ENCODE assay signal across 15 cellular contexts in genomic region chr1:1179983-1180861, GRCh38. TPM values are rescaled to one million over a fixed set of nuclear protein-coding genes. Genes with fewer than 3 reads are reported as not detected.
DNase-seq lines count a peak whose midpoint lies in the region; ATAC-seq and TF ChIP-seq lines count a peak whose summit lies in the region.
"Had no signal": no experiment of that assay in that cellular context is flagged by ENCODE, and none has a peak within 500 bp of the region (broad histone marks: within the 10 kb centered on the region; RNA-seq: fewer than 3 reads in every experiment).

No MANE protein-coding gene starts in this region.

- no peak for TF ChIP-seq POLR2A in lower leg skin (IDR thresholded peaks at IDR 0.05)

- CTCF ChIA-PET in activated B cell treated with CpG ODN at 0.5 μM for 24 hours (lab: Charles Lee) = no interaction called here

- H3K36me3 Mint-ChIP-seq in GM23338 (ENCODE audit: low read depth) = no peaks in the 10 kb centered on the region
- H3K36me3 Mint-ChIP-seq in activated B cell treated with CpG ODN at 0.5 μM for 24 hours (ENCODE audit: low read depth) = no peaks in the 10 kb centered on the region
- H3K36me3 Mint-ChIP-seq: activated CD8-positive, alpha-beta memory T cell treated with anti-CD3 and anti-CD28 coated beads, Interleukin-2, amount 10 ng/mL, durations not matched to agents 7 days and 5 days had no signal

- no peaks in the 10 kb centered on the region for H3F3A ChIP-seq in GM23338 (replicated peaks; ENCODE audit: low read depth)

- H3K4me3 ChIP-seq in GM23338 (no peak overlapping the region), mucosa of descending colon (no peak overlapping the region), lower leg skin (ENCODE audit: low read depth, poor library complexity, severe bottlenecking) (no peak overlapping the region)
- H3K4me3 ChIP-seq: ascending aorta had no signal

- H3K27ac ChIP-seq in GM23338 (ENCODE audit: low read depth) = no peak overlapping the region
- H3K27ac ChIP-seq: ascending aorta, VCaP had no signal

- no peaks in the 10 kb centered on the region for H3K9me3 ChIP-seq in mucosa of descending colon
- H3K9me3 ChIP-seq: ascending aorta had no signal

- TF ChIP-seq CTCF in GM23338 (conservative IDR thresholded peaks at IDR 0.05; ENCODE audit: low read depth in 2 of 2) (no peak), activated B cell treated with CpG ODN at 0.5 μM for 24 hours (IDR thresholded peaks at IDR 0.05) (no peak), mucosa of descending colon (IDR thresholded peaks at IDR 0.05) (no peak), lower leg skin (IDR thresholded peaks at IDR 0.05) (no peak)

- peaks cover 8% of the 10 kb centered on the region; the same call in 1 of the 2 replicates for H3K4me1 ChIP-seq in GM23338 (ENCODE audit: insufficient read depth)
- no peaks in the 10 kb centered on the region for H3K4me1 ChIP-seq in mucosa of descending colon (ENCODE audit: low read depth)
- H3K4me1 ChIP-seq: ascending aorta had no signal

- no peaks in the 10 kb centered on the region for H3K9me2 ChIP-seq in GM23338 (ENCODE audit: insufficient read depth)

- intact Hi-C loops in activated B cell treated with CpG ODN at 0.5 μM for 24 hours (cut with micrococcal nuclease) = no loop called here
- intact Hi-C loops in mucosa of descending colon (cut with DNase I, micrococcal nuclease) = no loop called here
- intact Hi-C loops in lower leg skin (cut with DNase I; ENCODE audit: low total_unique reads) = no loop called here

- H3K27ac Mint-ChIP-seq in GM23338 = no peak overlapping the region
- H3K27ac Mint-ChIP-seq in activated B cell treated with CpG ODN at 0.5 μM for 24 hours = no peak overlapping the region
- H3K27ac Mint-ChIP-seq: activated CD8-positive, alpha-beta memory T cell treated with anti-CD3 and anti-CD28 coated beads, Interleukin-2, amount 10 ng/mL, durations not matched to agents 7 days and 5 days had no signal

- H3K27me3 Mint-ChIP-seq in GM23338 (ENCODE audit: insufficient read depth, low read depth, poor library complexity) (peaks cover 8% of the 10 kb centered on the region), activated B cell treated with CpG ODN at 0.5 μM for 24 hours (peaks cover 25% of the 10 kb centered on the region)

- H3K4me3 Mint-ChIP-seq in GM23338 = no peak overlapping the region
- no peak overlapping the region for H3K4me3 Mint-ChIP-seq in activated B cell treated with CpG ODN at 0.5 μM for 24 hours
- H3K4me3 Mint-ChIP-seq: activated CD8-positive, alpha-beta memory T cell treated with anti-CD3 and anti-CD28 coated beads, Interleukin-2, amount 10 ng/mL, durations not matched to agents 7 days and 5 days; stimulated activated naive CD8-positive, alpha-beta T cell treated with anti-CD3 and anti-CD28 coated beads, Interleukin-15, Interleukin-2, amounts not matched to agents 100 ng/mL and 50 ng/mL, for 24 hours had no signal

- no peaks in the 10 kb centered on the region for H4K20me1 ChIP-seq in GM23338 (replicated peaks; ENCODE audit: insufficient read depth)

- H3K36me3 ChIP-seq in GM23338 (ENCODE audit: insufficient read depth) (no peaks in the 10 kb centered on the region), mucosa of descending colon (ENCODE audit: low read depth) (no peaks in the 10 kb centered on the region)
- H3K36me3 ChIP-seq: ascending aorta had no signal

- in situ Hi-C loops in KBM-7 (cut with MboI; ENCODE audit: low pct_unique_long_range_greater_than_20kb, low sequenced_read_pairs) = no loop called here

- POLR2A ChIA-PET in activated B cell treated with CpG ODN at 0.5 μM for 24 hours (lab: Charles Lee) = interaction anchor here (0.6 to 0.8 kb wide), 2 partner anchors 27 to 44 kb away, joined by 4 read pairs; no protein-coding TSS in a partner anchor

- H3K4me1 Mint-ChIP-seq in GM23338 (peaks cover 15% of the 10 kb centered on the region), activated B cell treated with CpG ODN at 0.5 μM for 24 hours (peaks cover 5% of the 10 kb centered on the region)
- H3K4me1 Mint-ChIP-seq: activated CD8-positive, alpha-beta memory T cell treated with anti-CD3 and anti-CD28 coated beads, Interleukin-2, amount 10 ng/mL, durations not matched to agents 7 days and 5 days had no signal

- WGBS in lower leg skin, 2 donors = 74 to 84% methylated on average over 25 to 30 of the region's 51 CpGs

- no peak overlapping the region for H2AFZ ChIP-seq in GM23338

- DNase-seq in GM23338 (ENCODE audit: low spot score) = peak; percentile 48
- DNase-seq in activated B cell treated with CpG ODN at 0.5 μM for 24 hours = peak; percentile 15
- peak in 2 of 3 donors; percentile 16 to 39 for DNase-seq in mucosa of descending colon
- no peak for DNase-seq in lower leg skin (ENCODE audit: low spot score in 2 of 2)
- DNase-seq in KBM-7 = no peak
- DNase-seq: activated CD8-positive, alpha-beta memory T cell treated with anti-CD3 and anti-CD28 coated beads, Interleukin-2, amount 10 ng/mL, durations not matched to agents 7 days and 5 days; activated gamma-delta T cell; AML-193; islet precursor cell; NCI-H146; NCI-H446 had no signal

- no peaks in the 10 kb centered on the region for H3K27me3 ChIP-seq in GM23338 (ENCODE audit: insufficient read depth)
- H3K27me3 ChIP-seq: ascending aorta had no signal

- ATAC-seq in GM23338 (peak; percentile 9), activated B cell treated with CpG ODN at 0.5 μM for 24 hours (ENCODE audit: low read depth) (no peak), mucosa of descending colon (no peak), GM21360 (IDR thresholded peaks at IDR 0.05; ENCODE audit: unreplicated experiment) (no peak)
- ATAC-seq: activated CD8-positive, alpha-beta memory T cell treated with anti-CD3 and anti-CD28 coated beads, Interleukin-2, amount 10 ng/mL, durations not matched to agents 7 days and 5 days had no signal

- H3K9me3 Mint-ChIP-seq in GM23338 (no peaks in the 10 kb centered on the region; the same call in 2 of the 3 replicates), activated B cell treated with CpG ODN at 0.5 μM for 24 hours (no peaks in the 10 kb centered on the region)
- H3K9me3 Mint-ChIP-seq: stimulated activated naive CD8-positive, alpha-beta T cell treated with anti-CD3 and anti-CD28 coated beads, Interleukin-15, Interleukin-2, amounts not matched to agents 100 ng/mL and 50 ng/mL, for 24 hours had no signal

- no peaks in the 10 kb centered on the region for H3K79me2 ChIP-seq in GM23338 (replicated peaks; ENCODE audit: insufficient read depth)

- no peak overlapping the region for H3K4me2 ChIP-seq in GM23338

TF ChIP-seq in GM23338, 12 proteins besides CTCF, POLR2A, EP300 and RAD21 (continues in another document):
- TF ChIP-seq ZNF331 (CRISPR knock-in tag; IDR thresholded peaks at IDR 0.05; ENCODE audit: low read depth) (no peak), NANOG (IDR thresholded peaks at IDR 0.05; ENCODE audit: borderline replicate concordance) (no peak)

RNA-seq across cellular contexts. Expression of gene TTLL10, which starts 6.5 kb away (rescaled TPM):
- 0.45 TPM in 1 of 2 replicates, not detected in the other for total RNA-seq in GM23338 (2014; rRNA removed; shearing (Covaris generic))
- polyA plus RNA-seq in GM23338 (2016; fragmentation: Nextera tagmentation; extraction: Ambion mirVana) = not detected in 2 replicates
- total RNA-seq in activated B cell treated with CpG ODN at 0.5 μM for 24 hours (0.16 TPM in 1 of 2 replicates, not detected in the other), mucosa of descending colon (1 to 10 TPM in 2 of 3 donors, under 1 TPM in 1; 0.32 to 4.4 (median 1.8) TPM), lower leg skin (not detected)
- total RNA-seq: activated CD8-positive, alpha-beta memory T cell treated with anti-CD3 and anti-CD28 coated beads, Interleukin-2, amount 10 ng/mL, durations not matched to agents 7 days and 5 days; ascending aorta had no signal

RNA-seq across cellular contexts. Expression of gene TNFRSF18, which starts 26.2 kb away (rescaled TPM):
- 0.58 and 1.5 TPM in 2 replicates for total RNA-seq in GM23338 (2014; rRNA removed; shearing (Covaris generic))
- 0.56 and 1.1 TPM in 2 replicates for polyA plus RNA-seq in GM23338 (2016; fragmentation: Nextera tagmentation; extraction: Ambion mirVana)
- total RNA-seq in activated B cell treated with CpG ODN at 0.5 μM for 24 hours (36.7 and 37.5 TPM in 2 replicates), mucosa of descending colon (1 to 10 TPM; 1.6 to 2.2 (median 2.2) TPM), lower leg skin (10 to 100 TPM; 19.8 to 36.8 (median 25.8) TPM)
- total RNA-seq: ascending aorta had no signal

RNA-seq across cellular contexts. Expression of gene TNFRSF4, which starts 33.7 kb away (rescaled TPM):
- not detected in 2 replicates for total RNA-seq in GM23338 (2014; rRNA removed; shearing (Covaris generic))
- polyA plus RNA-seq in GM23338 (2016; fragmentation: Nextera tagmentation; extraction: Ambion mirVana) = not detected in 2 replicates
- total RNA-seq in activated B cell treated with CpG ODN at 0.5 μM for 24 hours (0.86 and 1.1 TPM in 2 replicates), mucosa of descending colon (1 to 10 TPM in 1 of 3 donors, under 1 TPM in 2; 0.69 to 1.2 (median 0.80) TPM), lower leg skin (1 to 10 TPM in 1 of 4 donors, under 1 TPM in 1, not detected in 2; 0.69 to 1.4 TPM)

RNA-seq across cellular contexts. Expression of gene SDF4, which starts 51.6 kb away (rescaled TPM):
- total RNA-seq in GM23338 (2014; rRNA removed; shearing (Covaris generic)) = 51.6 and 62.6 TPM in 2 replicates
- polyA plus RNA-seq in GM23338 (2016; fragmentation: Nextera tagmentation; extraction: Ambion mirVana) = 45.0 and 49.2 TPM in 2 replicates
- total RNA-seq in activated B cell treated with CpG ODN at 0.5 μM for 24 hours = 94.4 and 97.9 TPM in 2 replicates
- 100 to 1,000 TPM; 169 to 257 (median 226) TPM for total RNA-seq in mucosa of descending colon
- total RNA-seq in lower leg skin = 100 to 1,000 TPM in 2 of 4 donors, 10 to 100 TPM in 2; 81.7 to 121 (median 104) TPM

RNA-seq across cellular contexts. Expression of gene B3GALT6, which starts 51.8 kb away (rescaled TPM):
- total RNA-seq in GM23338 (2014; rRNA removed; shearing (Covaris generic)) = 26.5 and 33.5 TPM in 2 replicates
- 5.5 and 9.3 TPM in 2 replicates for polyA plus RNA-seq in GM23338 (2016; fragmentation: Nextera tagmentation; extraction: Ambion mirVana)
- total RNA-seq in activated B cell treated with CpG ODN at 0.5 μM for 24 hours (20.9 and 22.1 TPM in 2 replicates), mucosa of descending colon (10 to 100 TPM in 1 of 3 donors, 1 to 10 TPM in 2; 7.3 to 12.5 (median 9.0) TPM), lower leg skin (10 to 100 TPM; 12.8 to 26.1 (median 18.9) TPM)

Comparison
In these comparisons a context has a peak if more than half of its experiments do, and no peak if none do; other contexts are left out.
1. DNase-seq: peak in GM23338 (single experiment), activated B cell treated with CpG ODN at 0.5 μM for 24 hours (single experiment) and mucosa of descending colon (2 of 3); none in lower leg skin (0 of 2) and KBM-7 (single experiment).